Comparison of ENCODE assay signal across 17 cellular contexts in the genomic region with DNA sequence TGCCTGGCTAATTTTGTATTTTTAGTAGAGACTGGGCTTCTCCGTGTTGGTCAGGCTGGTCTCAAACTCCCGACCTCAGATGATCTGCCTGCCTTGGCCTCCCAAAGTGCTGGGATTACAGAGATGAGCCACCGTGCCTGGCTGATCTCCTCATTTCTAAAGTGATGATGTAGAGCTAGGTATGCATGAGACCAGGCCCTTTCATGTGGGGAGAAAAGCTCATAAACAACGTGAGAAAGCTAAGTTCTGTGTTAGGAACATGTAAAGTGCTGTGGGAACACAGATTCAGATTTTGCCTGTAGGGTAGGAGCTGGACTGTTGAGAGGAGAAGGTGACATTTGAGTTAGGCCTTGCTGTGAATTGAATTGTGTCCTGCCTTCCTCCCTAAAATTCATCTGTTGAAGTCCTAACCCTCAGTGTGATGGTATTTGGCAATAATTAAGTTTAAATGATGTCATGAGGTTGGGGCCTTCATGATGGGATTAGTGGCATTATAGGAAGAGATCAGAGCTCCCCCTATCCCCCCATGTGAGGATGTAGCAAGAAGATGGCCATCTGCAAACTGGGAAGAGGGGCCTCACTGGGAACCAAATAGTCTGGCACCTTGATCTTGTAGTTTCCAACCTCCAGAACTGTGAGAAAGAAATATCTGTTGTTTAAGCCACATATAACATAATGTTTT. TPM values are rescaled to one million over a fixed set of nuclear protein-coding genes. Genes with fewer than 3 reads are reported as not detected.
A peak's percentile ranks its signal among the peaks of the same experiment; 100 is the strongest.
DNase-seq lines count a peak whose midpoint lies in the region; ATAC-seq and TF ChIP-seq lines count a peak whose summit lies in the region.
"Had no signal": no experiment of that assay in that cellular context is flagged by ENCODE, and none has a peak within 500 bp of the region (broad histone marks: within the 10 kb centered on the region; RNA-seq: fewer than 3 reads in every experiment).

No MANE protein-coding gene starts in this region.

- peaks cover 30% of the 10 kb centered on the region for H3K36me3 ChIP-seq in CD4-positive, CD25-positive, alpha-beta regulatory T cell (ENCODE audit: control insufficient read depth, insufficient read depth, low read length)
- H3K36me3 ChIP-seq: HAP-1 had no signal

- intact Hi-C loops in CD4-positive, alpha-beta T cell (cut with DNase I, micrococcal nuclease): no loop called here

- no peaks in the 10 kb centered on the region for H3K9me3 Mint-ChIP-seq in activated naive CD4-positive, alpha-beta T cell treated with anti-CD3 and anti-CD28 coated beads, Interleukin-2, amount 50 U/mL, for 72 hours
- no peaks in the 10 kb centered on the region for H3K9me3 Mint-ChIP-seq in CD4-positive, CD25-positive, alpha-beta regulatory T cell
- H3K9me3 Mint-ChIP-seq in CD4-positive, alpha-beta T cell: no peaks in the 10 kb centered on the region
- H3K9me3 Mint-ChIP-seq in central memory CD8-positive, alpha-beta T cell: no peaks in the 10 kb centered on the region
- H3K9me3 Mint-ChIP-seq: CD8-positive, alpha-beta memory T cell; HFFc6; IgD-negative memory B cell had no signal

- H3K4me3 Mint-ChIP-seq in CD4-positive, CD25-positive, alpha-beta regulatory T cell: peak overlapping the region in 1 of 4 donors; percentile 18
- H3K4me3 Mint-ChIP-seq in CD4-positive, alpha-beta T cell: no peak overlapping the region
- no peak overlapping the region for H3K4me3 Mint-ChIP-seq in central memory CD8-positive, alpha-beta T cell
- H3K4me3 Mint-ChIP-seq: CD8-positive, alpha-beta memory T cell; HFFc6; IgD-negative memory B cell had no signal

- CTCF ChIA-PET in CD4-positive, alpha-beta T cell (lab: Charles Lee): no interaction called here

- no peak overlapping the region for H3K4me3 ChIP-seq in CD4-positive, CD25-positive, alpha-beta regulatory T cell (ENCODE audit: low read depth, low read length)
- H3K4me3 ChIP-seq: A549, HAP-1 had no signal

- no peak overlapping the region for H3K27ac ChIP-seq in CD4-positive, CD25-positive, alpha-beta regulatory T cell (ENCODE audit: insufficient read depth, low read length, poor library complexity, severe bottlenecking)
- no peak overlapping the region for H3K27ac ChIP-seq in CD4-positive, alpha-beta T cell (ENCODE audit: low read depth, low read length)
- H3K27ac ChIP-seq: A549, C4-2B had no signal

- POLR2A ChIA-PET in CD4-positive, alpha-beta T cell (lab: Charles Lee): interaction anchor here (0.7 kb wide), 1 partner anchor 10 kb away, joined by 4 read pairs; no protein-coding TSS in a partner anchor

- no peak for DNase-seq in activated naive CD4-positive, alpha-beta T cell treated with anti-CD3 and anti-CD28 coated beads, Interleukin-2, amount 50 U/mL, for 72 hours (ENCODE audit: low spot score in 2 of 2)
- DNase-seq in activated naive CD4-positive, alpha-beta T cell treated with Interleukin-2 at 50 U/mL for 16 hours: no peak
- DNase-seq in CD4-positive, CD25-positive, alpha-beta regulatory T cell: no peak
- no peak for DNase-seq in CD4-positive, alpha-beta T cell
- DNase-seq in central memory CD8-positive, alpha-beta T cell (ENCODE audit: low spot score in 2 of 2): no peak
- DNase-seq: BE2C; Caco-2; CD8-positive, alpha-beta memory T cell; DND-41; GDM1; HFFc6 had no signal

- H3K4me1 ChIP-seq in CD4-positive, CD25-positive, alpha-beta regulatory T cell (ENCODE audit: control insufficient read depth, insufficient read depth, low read length, poor library complexity, severe bottlenecking): no peaks in the 10 kb centered on the region
- H3K4me1 ChIP-seq: HAP-1 had no signal

- TF ChIP-seq CTCF in CD4-positive, alpha-beta T cell (IDR thresholded peaks at IDR 0.05): no peak

- peaks cover 0 to 7% of the 10 kb centered on the region in 2 donors for H3K36me3 Mint-ChIP-seq in activated naive CD4-positive, alpha-beta T cell treated with anti-CD3 and anti-CD28 coated beads, Interleukin-2, amount 50 U/mL, for 72 hours
- H3K36me3 Mint-ChIP-seq in CD4-positive, CD25-positive, alpha-beta regulatory T cell: peaks cover 23% of the 10 kb centered on the region
- H3K36me3 Mint-ChIP-seq in CD4-positive, alpha-beta T cell (ENCODE audit: low read depth): peaks cover 97% of the 10 kb centered on the region
- H3K36me3 Mint-ChIP-seq in central memory CD8-positive, alpha-beta T cell (ENCODE audit: insufficient read depth): peaks cover 24% of the 10 kb centered on the region

- peaks cover 17 to 31% (median 23%) of the 10 kb centered on the region in 4 donors for H3K4me1 Mint-ChIP-seq in CD4-positive, CD25-positive, alpha-beta regulatory T cell
- H3K4me1 Mint-ChIP-seq in CD4-positive, alpha-beta T cell (ENCODE audit: low read depth): peaks cover 21% of the 10 kb centered on the region
- H3K4me1 Mint-ChIP-seq in central memory CD8-positive, alpha-beta T cell: peaks cover 56% of the 10 kb centered on the region

- H3K9me3 ChIP-seq in CD4-positive, CD25-positive, alpha-beta regulatory T cell (ENCODE audit: control insufficient read depth in 2 of 2, low read length in 2 of 2): no peaks in the 10 kb centered on the region
- H3K9me3 ChIP-seq in CD4-positive, alpha-beta T cell (ENCODE audit: control insufficient read depth, low read length): no peaks in the 10 kb centered on the region
- H3K9me3 ChIP-seq: A549, BE2C, Caco-2, HAP-1 had no signal

- peak overlapping the region; percentile 52 to 61 for H3K27ac Mint-ChIP-seq in activated naive CD4-positive, alpha-beta T cell treated with anti-CD3 and anti-CD28 coated beads, Interleukin-2, amount 50 U/mL, for 72 hours
- H3K27ac Mint-ChIP-seq in CD4-positive, CD25-positive, alpha-beta regulatory T cell: peak overlapping the region; percentile 65 to 76 (median 68)
- H3K27ac Mint-ChIP-seq in CD4-positive, alpha-beta T cell: peak overlapping the region; percentile 18
- H3K27ac Mint-ChIP-seq in central memory CD8-positive, alpha-beta T cell (ENCODE audit: low read depth): peak overlapping the region; percentile 73
- H3K27ac Mint-ChIP-seq: HFFc6 had no signal

- no peaks in the 10 kb centered on the region for H3K27me3 ChIP-seq in CD4-positive, CD25-positive, alpha-beta regulatory T cell (ENCODE audit: control insufficient read depth, insufficient read depth, low read length)
- no peaks in the 10 kb centered on the region for H3K27me3 ChIP-seq in CD4-positive, alpha-beta T cell (ENCODE audit: control insufficient read depth, insufficient read depth, low read length)
- H3K27me3 ChIP-seq: BE2C had no signal

- ATAC-seq in activated naive CD4-positive, alpha-beta T cell treated with anti-CD3 and anti-CD28 coated beads, Interleukin-2, amount 50 U/mL, for 72 hours: peak in 1 of 2 donors; percentile 66
- ATAC-seq in CD4-positive, CD25-positive, alpha-beta regulatory T cell (ENCODE audit: low read depth in 2 of 2): no peak
- ATAC-seq in CD4-positive, alpha-beta T cell (ENCODE audit: poor library complexity): no peak
- no peak for ATAC-seq in central memory CD8-positive, alpha-beta T cell (replicated peaks; ENCODE audit: extremely low read depth, poor library complexity, severe bottlenecking)
- ATAC-seq in HG02884 (IDR thresholded peaks at IDR 0.05; ENCODE audit: unreplicated experiment) (no peak), HG03521 (IDR thresholded peaks at IDR 0.05; ENCODE audit: unreplicated experiment) (no peak)
- ATAC-seq: A549 had no signal

- H3K27me3 Mint-ChIP-seq in CD4-positive, CD25-positive, alpha-beta regulatory T cell: no peaks in the 10 kb centered on the region
- H3K27me3 Mint-ChIP-seq in CD4-positive, alpha-beta T cell: no peaks in the 10 kb centered on the region
- no peaks in the 10 kb centered on the region for H3K27me3 Mint-ChIP-seq in central memory CD8-positive, alpha-beta T cell
- H3K27me3 Mint-ChIP-seq: CD8-positive, alpha-beta memory T cell; IgD-negative memory B cell had no signal

RNA-seq across cellular contexts. Expression of gene SCAND1, which starts 49.2 kb away (rescaled TPM):
- 10 to 100 TPM; 25.8 to 37.1 TPM for total RNA-seq in activated naive CD4-positive, alpha-beta T cell treated with anti-CD3 and anti-CD28 coated beads, Interleukin-2, amount 50 U/mL, for 72 hours
- 83.3 TPM for total RNA-seq in CD4-positive, CD25-positive, alpha-beta regulatory T cell
- 100 to 1,000 TPM; 166 to 258 (median 234) TPM for polyA plus RNA-seq in CD4-positive, CD25-positive, alpha-beta regulatory T cell
- 10 to 100 TPM; 77.2 to 82.7 TPM for total RNA-seq in CD4-positive, alpha-beta T cell

Comparison
In these comparisons a context has a peak if more than half of its experiments do, and no peak if none do; other contexts are left out.
1. H3K27ac Mint-ChIP-seq: peak in every context shown above with its lines; median percentile 73 in central memory CD8-positive, alpha-beta T cell; 68 in CD4-positive, CD25-positive, alpha-beta regulatory T cell; 56 in activated naive CD4-positive, alpha-beta T cell treated with anti-CD3 and anti-CD28 coated beads, Interleukin-2, amount 50 U/mL, for 72 hours; 18 in CD4-positive, alpha-beta T cell.